Comparison of ENCODE assay signal across 3 cellular contexts in genomic region chr1:39167632-39168209, GRCh38.
TF ChIP-seq lines count a peak whose summit lies in the region.

No MANE protein-coding gene starts in this region.

TF ChIP-seq in A549, 52 proteins besides CTCF, POLR2A, EP300 and RAD21 (continued from another document):
- TF ChIP-seq ATOH8 (CRISPR knock-in tag; IDR thresholded peaks at IDR 0.05; ENCODE audit: low read depth), result no peak
- TF ChIP-seq CEBPB (IDR thresholded peaks at IDR 0.05), result peak; percentile 40 to 65; a peak in 3 of 4 replicates
- TF ChIP-seq ESRRA (IDR thresholded peaks at IDR 0.05; ENCODE audit: borderline replicate concordance, low read length), result no peak

TF ChIP-seq in Ishikawa, 13 proteins besides CTCF, POLR2A, EP300 and RAD21:
- TF ChIP-seq USF1 (IDR thresholded peaks at IDR 0.05) (peak; percentile 73), ZBTB7A (IDR thresholded peaks at IDR 0.05; ENCODE audit: low read depth) (no peak), MAX (IDR thresholded peaks at IDR 0.05) (no peak), TEAD4 (IDR thresholded peaks at IDR 0.05) (no peak), NFIC (IDR thresholded peaks at IDR 0.05) (no peak), YY1 (IDR thresholded peaks at IDR 0.05; ENCODE audit: low read depth) (no peak), REST (IDR thresholded peaks at IDR 0.05; ENCODE audit: low read depth) (no peak), CREB1 (IDR thresholded peaks at IDR 0.05; ENCODE audit: low read depth) (no peak), TAF1 (IDR thresholded peaks at IDR 0.05; ENCODE audit: low read depth) (no peak), CEBPB (IDR thresholded peaks at IDR 0.05) (peak; percentile 83), FOXM1 (IDR thresholded peaks at IDR 0.05; ENCODE audit: borderline replicate concordance, low read depth) (no peak), TCF12 (IDR thresholded peaks at IDR 0.05; ENCODE audit: low read depth) (no peak)
TF ChIP-seq in Ishikawa: peak in this region for 2.

TF ChIP-seq in K562, 482 proteins besides CTCF, POLR2A, EP300 and RAD21 (continued from another document and continues in another):
- TF ChIP-seq ZBTB5 (IDR thresholded peaks at IDR 0.05) (peak; percentile 50; the same call in 1 of the 2 replicates), E2F8 (IDR thresholded peaks at IDR 0.05; ENCODE audit: low read depth, partially characterized antibody) (peak; percentile 37), MTA2 (IDR thresholded peaks at IDR 0.05; ENCODE audit: low read depth) (peak; percentile 94), ZFP36 (IDR thresholded peaks at IDR 0.05; ENCODE audit: low read depth, low read length, partially characterized antibody) (no peak), PHF20 (IDR thresholded peaks at IDR 0.05; ENCODE audit: partially characterized antibody) (no peak), CREM (IDR thresholded peaks at IDR 0.05; ENCODE audit: low read depth) (peak; percentile 78), ZNF318 (IDR thresholded peaks at IDR 0.05; ENCODE audit: borderline replicate concordance in 1 of 2, low read depth in 1 of 2) (0 out of 4 replicates have a peak, but pooled peaks of 1 of the 2 experiments have one; percentile 42), NFRKB (IDR thresholded peaks at IDR 0.05; ENCODE audit: low read depth) (peak; percentile 17; the same call in 1 of the 2 replicates), RBM34 (IDR thresholded peaks at IDR 0.05; ENCODE audit: borderline replicate concordance, insufficient read depth, low read length) (no peak), ZBTB8A (IDR thresholded peaks at IDR 0.05; ENCODE audit: partially characterized antibody) (no peak), CREB5 (CRISPR knock-in tag; IDR thresholded peaks at IDR 0.05) (no peak), GATAD2A (IDR thresholded peaks at IDR 0.05) (no peak), ZNF324 (CRISPR knock-in tag; IDR thresholded peaks at IDR 0.05) (0 out of 2 replicates have a peak, but pooled peaks have one; percentile 37), USF1 (CRISPR knock-in tag; IDR thresholded peaks at IDR 0.05) (peak; percentile 94), CSDE1 (IDR thresholded peaks at IDR 0.05) (no peak), ERF (CRISPR knock-in tag; IDR thresholded peaks at IDR 0.05) (no peak), PATZ1 (CRISPR knock-in tag; IDR thresholded peaks at IDR 0.05; ENCODE audit: borderline replicate concordance) (no peak), ZNF699 (CRISPR knock-in tag; IDR thresholded peaks at IDR 0.05; ENCODE audit: insufficient replicate concordance) (no peak), ZKSCAN1 (IDR thresholded peaks at IDR 0.05; ENCODE audit: low read depth, low read length) (no peak; the same call in 1 of the 2 replicates), NFXL1 (CRISPR knock-in tag; IDR thresholded peaks at IDR 0.05) (no peak), SMARCC2 (IDR thresholded peaks at IDR 0.05; ENCODE audit: low read depth) (peak; percentile 97), NCOA1 (IDR thresholded peaks at IDR 0.05; ENCODE audit: low read depth) (peak; percentile 87), ZC3H4 (CRISPR knock-in tag; IDR thresholded peaks at IDR 0.05; ENCODE audit: borderline replicate concordance) (no peak), MXI1 (IDR thresholded peaks at IDR 0.05; ENCODE audit: low read depth, low read length) (0 out of 2 replicates have a peak, but pooled peaks have one; percentile 19), PHB2 (IDR thresholded peaks at IDR 0.05; ENCODE audit: low read depth) (0 out of 2 replicates have a peak, but pooled peaks have one; percentile 53), MCM3 (IDR thresholded peaks at IDR 0.05) (no peak), MEIS2 (IDR thresholded peaks at IDR 0.05; ENCODE audit: partially characterized antibody) (peak; percentile 86), MTA1 (IDR thresholded peaks at IDR 0.05; ENCODE audit: borderline replicate concordance) (peak; percentile 60; the same call in 1 of the 2 replicates), HMBOX1 (IDR thresholded peaks at IDR 0.05) (peak; percentile 76), ZBTB34 (CRISPR knock-in tag; IDR thresholded peaks at IDR 0.05) (no peak), TFAM (CRISPR knock-in tag; conservative IDR thresholded peaks at IDR 0.05) (no peak), FUS (optimal IDR thresholded peaks at IDR 0.05; ENCODE audit: low read depth, low read length) (no peak), PPARD (CRISPR knock-in tag; IDR thresholded peaks at IDR 0.05) (no peak), CEBPB (tag; IDR thresholded peaks at IDR 0.05) (peak; percentile 100), ZNF444 (CRISPR knock-in tag; IDR thresholded peaks at IDR 0.05) (0 out of 2 replicates have a peak, but pooled peaks have one; percentile 33), ZNF224 (CRISPR knock-in tag; IDR thresholded peaks at IDR 0.05) (no peak), FOXP1 (CRISPR knock-in tag; IDR thresholded peaks at IDR 0.05) (peak; percentile 58; the same call in 1 of the 2 replicates)
